16 cellular contexts compared by ENCODE assay signal in the genomic region with DNA sequence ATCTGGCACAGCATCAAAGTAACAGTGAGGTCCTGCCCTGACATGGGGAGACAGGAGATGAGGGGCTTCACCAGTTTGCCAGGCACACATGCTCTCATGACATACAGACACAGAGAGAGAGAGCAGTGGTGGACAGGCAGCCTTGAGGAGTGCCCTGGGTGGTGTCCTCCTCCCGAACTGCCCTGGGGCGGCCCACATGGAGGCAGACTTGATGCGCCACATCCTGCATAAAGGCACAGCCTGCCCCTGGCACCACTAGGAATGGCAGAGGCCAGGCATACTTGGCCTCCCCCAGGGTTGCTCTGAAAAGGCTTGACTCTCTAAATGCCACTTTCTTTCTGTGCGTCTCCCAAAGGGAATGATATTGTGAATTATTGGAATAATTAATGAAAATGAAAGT.
DNase-seq lines count a peak whose midpoint lies in the region; ATAC-seq and TF ChIP-seq lines count a peak whose summit lies in the region.
"Had no signal": no experiment of that assay in that cellular context is flagged by ENCODE, and none has a peak within 500 bp of the region (broad histone marks: within the 10 kb centered on the region; RNA-seq: fewer than 3 reads in every experiment).

No MANE protein-coding gene starts in this region.

- peak overlapping the region; percentile 93 for H3K27ac ChIP-seq in 22Rv1

- no peak for TF ChIP-seq CTCF in 22Rv1 (IDR thresholded peaks at IDR 0.05)

- DNase-seq in NCI-H69 (lab: John Stamatoyannopoulos, UW) (peak; percentile 43), medulla oblongata (ENCODE audit: extremely low spot score) (peak; percentile 6), sciatic nerve (ENCODE audit: low spot score) (no peak), midbrain (lab: John Stamatoyannopoulos, UW) (no peak)
- DNase-seq: BE2C; Caco-2; CD4-positive, CD25-positive, alpha-beta regulatory T cell; DMS 273 treated with DMSO at 0.1 percent for 48 hours; H7; KG1; NCI-H1694; NCI-H446; Right ventricle myocardium superior had no signal

- intact Hi-C loops in sciatic nerve (cut with DNase I): no loop called here

- ATAC-seq in sciatic nerve: peak; percentile 33
- ATAC-seq in HG03280 (IDR thresholded peaks at IDR 0.05; ENCODE audit: unreplicated experiment): no peak
- no peak for ATAC-seq in HG02884 (IDR thresholded peaks at IDR 0.05; ENCODE audit: unreplicated experiment)

Comparison
In these comparisons a context has a peak if more than half of its experiments do, and no peak if none do; other contexts are left out.
1. DNase-seq: peak in NCI-H69 (single experiment) and medulla oblongata (single experiment); none in sciatic nerve (single experiment) and midbrain (single experiment).